8 cellular contexts compared by ENCODE assay signal in the genomic region with DNA sequence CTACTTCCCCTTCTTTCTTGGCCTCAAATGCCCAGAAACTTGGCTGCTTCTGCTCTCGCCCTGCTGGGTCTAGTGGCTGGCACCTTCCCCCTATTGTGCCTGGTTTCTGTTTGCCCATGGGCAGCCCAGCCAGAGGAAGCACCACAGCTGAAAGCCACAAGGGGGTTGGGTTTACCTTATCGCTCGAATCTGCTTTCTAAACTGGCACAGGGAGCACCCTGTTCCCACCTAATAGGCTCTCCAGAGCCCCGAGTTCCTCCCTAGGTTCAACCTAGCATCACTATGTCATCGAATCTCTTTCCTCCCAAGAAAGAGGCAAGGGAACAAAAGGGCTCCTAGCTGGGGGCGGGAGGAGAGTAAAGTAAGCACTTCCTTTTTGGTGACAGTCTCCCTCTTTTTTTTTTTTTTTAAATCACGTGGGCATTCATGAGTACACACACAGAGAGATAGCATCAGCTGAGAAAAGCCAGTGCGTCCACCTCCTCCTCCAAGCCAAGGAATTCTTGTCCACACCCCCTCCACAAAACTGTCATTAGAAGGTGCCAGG.
A peak's percentile ranks its signal among the peaks of the same experiment; 100 is the strongest.
DNase-seq lines count a peak whose midpoint lies in the region; ATAC-seq and TF ChIP-seq lines count a peak whose summit lies in the region.

No MANE protein-coding gene starts in this region.

- no peak overlapping the region for H2AFZ ChIP-seq in HCT116 (ENCODE audit: low read depth, low read length, poor library complexity, severe bottlenecking)

- intact Hi-C loops in HCT116 (cut with micrococcal nuclease): no loop called here
- intact Hi-C loops in left lung (cut with DNase I): no loop called here

- H3K9ac ChIP-seq in HCT116 (ENCODE audit: low read length): no peak overlapping the region
- H3K9ac ChIP-seq in adipocyte (ENCODE audit: low read length): no peak overlapping the region

- no peaks in the 10 kb centered on the region for H3K9me3 Mint-ChIP-seq in stimulated activated effector memory CD8-positive, alpha-beta T cell treated with anti-CD3 and anti-CD28 coated beads, Interleukin-12 subunit alpha, Interleukin-12 subunit beta, amount 100 ng/mL, for 72 hours

- no peak overlapping the region for H3K27ac ChIP-seq in HCT116 (ENCODE audit: low read depth, low read length)
- H3K27ac ChIP-seq in left lung: peak overlapping the region; percentile 46 to 78
- no peak overlapping the region for H3K27ac ChIP-seq in WERI-Rb-1

- no peak overlapping the region for H3K4me3 ChIP-seq in HCT116 (replicated peaks in 1 of 2; ENCODE audit: low read depth in 1 of 2, low read length in 2 of 2)
- H3K4me3 ChIP-seq in adipocyte (ENCODE audit: low read length): no peak overlapping the region
- peak overlapping the region in 1 of 2 donors; percentile 17 for H3K4me3 ChIP-seq in left lung
- H3K4me3 ChIP-seq in WERI-Rb-1 (ENCODE audit: low read depth, low read length): no peak overlapping the region

- CTCF ChIA-PET in HCT116 (lab: Charles Lee): no interaction called here

- TF ChIP-seq RAD21 in HCT116 (IDR thresholded peaks at IDR 0.05; ENCODE audit: low read depth): no peak

- H3K9me2 ChIP-seq in HCT116 (ENCODE audit: insufficient read depth): no peaks in the 10 kb centered on the region

- DNase-seq in HCT116 (ENCODE audit: low read depth, low spot score) (no peak), RPMI7951 (ENCODE audit: low read depth) (peak; percentile 61), adipocyte (ENCODE audit: low read depth) (peak; percentile 18), left lung (peak in 1 of 2 donors; percentile 70), DMS 273 (lab: John Stamatoyannopoulos, UW; ENCODE audit: unreplicated experiment) (no peak), WERI-Rb-1 (no peak)
- peak; percentile 7 to 56 for DNase-seq in stimulated activated effector memory CD8-positive, alpha-beta T cell treated with anti-CD3 and anti-CD28 coated beads, Interleukin-12 subunit alpha, Interleukin-12 subunit beta, amount 100 ng/mL, for 72 hours (ENCODE audit: low spot score in 2 of 2)

- H3K4me3 Mint-ChIP-seq in stimulated activated effector memory CD8-positive, alpha-beta T cell treated with anti-CD3 and anti-CD28 coated beads, Interleukin-12 subunit alpha, Interleukin-12 subunit beta, amount 100 ng/mL, for 72 hours: peak overlapping the region; percentile 71

- H3K36me3 Mint-ChIP-seq in stimulated activated effector memory CD8-positive, alpha-beta T cell treated with anti-CD3 and anti-CD28 coated beads, Interleukin-12 subunit alpha, Interleukin-12 subunit beta, amount 100 ng/mL, for 72 hours: no peaks in the 10 kb centered on the region

- H3K36me3 ChIP-seq in HCT116 (ENCODE audit: control insufficient read depth in 1 of 2, insufficient read depth in 2 of 2, low read length in 2 of 2) (no peaks in the 10 kb centered on the region), adipocyte (ENCODE audit: control insufficient read depth, insufficient read depth, low read length, severe bottlenecking) (no peaks in the 10 kb centered on the region), left lung (no peaks in the 10 kb centered on the region), WERI-Rb-1 (no peaks in the 10 kb centered on the region)

- no peaks in the 10 kb centered on the region for H3K27me3 ChIP-seq in HCT116 (ENCODE audit: insufficient read depth, low read length)
- peaks cover 35% of the 10 kb centered on the region for H3K27me3 ChIP-seq in adipocyte (replicated peaks; ENCODE audit: control insufficient read depth, insufficient read depth, low read length)
- H3K27me3 ChIP-seq in left lung: peaks cover 0 to 11% of the 10 kb centered on the region in 2 donors
- H3K27me3 ChIP-seq in WERI-Rb-1 (ENCODE audit: insufficient read depth, low read depth, severe bottlenecking): no peaks in the 10 kb centered on the region

- TF ChIP-seq CTCF in HCT116 (IDR thresholded peaks at IDR 0.05 in 2 of 3, conservative IDR thresholded peaks at IDR 0.05 in 1 of 3; ENCODE audit: borderline replicate concordance in 1 of 3, insufficient read depth in 1 of 3, low read depth in 2 of 3, low read length in 2 of 3) (no peak), left lung (IDR thresholded peaks at IDR 0.05) (no peak), WERI-Rb-1 (IDR thresholded peaks at IDR 0.05; ENCODE audit: low read depth, low read length) (no peak)

- H3K9me3 ChIP-seq in HCT116 (ENCODE audit: control insufficient read depth in 1 of 2, insufficient read depth in 1 of 2, low read depth in 1 of 2, low read length in 2 of 2): no peaks in the 10 kb centered on the region
- H3K9me3 ChIP-seq in adipocyte (ENCODE audit: control insufficient read depth, low read length): no peaks in the 10 kb centered on the region
- no peaks in the 10 kb centered on the region for H3K9me3 ChIP-seq in left lung
- no peaks in the 10 kb centered on the region for H3K9me3 ChIP-seq in WERI-Rb-1 (ENCODE audit: severe bottlenecking)

- no peaks in the 10 kb centered on the region; the same call in 1 of the 2 replicates for H3K79me2 ChIP-seq in HCT116 (ENCODE audit: insufficient read depth, low read length)

- no peak for TF ChIP-seq POLR2A in HCT116 (IDR thresholded peaks at IDR 0.05; ENCODE audit: borderline replicate concordance, extremely low read depth, insufficient read depth, insufficient read length)

- POLR2A ChIA-PET in HCT116 (lab: Charles Lee): interaction anchor here (1.4 to 1.5 kb wide), 2 partner anchors 27 to 70 kb away, joined by 3 read pairs; no protein-coding TSS in a partner anchor

- ATAC-seq in HCT116: no peak
- peak; percentile 81 for ATAC-seq in left lung
- ATAC-seq in stimulated activated effector memory CD8-positive, alpha-beta T cell treated with anti-CD3 and anti-CD28 coated beads, Interleukin-12 subunit alpha, Interleukin-12 subunit beta, amount 100 ng/mL, for 72 hours: peak; percentile 85
- ATAC-seq in GM19035 (IDR thresholded peaks at IDR 0.05; ENCODE audit: unreplicated experiment): no peak

- H4K20me1 ChIP-seq in HCT116 (ENCODE audit: insufficient read depth): no peaks in the 10 kb centered on the region

- H3K4me1 ChIP-seq in HCT116 (ENCODE audit: control insufficient read depth in 1 of 2, insufficient read depth in 2 of 2, low read length in 2 of 2): peaks cover 21 to 33% of the 10 kb centered on the region in 2 experiments
- H3K4me1 ChIP-seq in adipocyte (ENCODE audit: control insufficient read depth, insufficient read depth, low read length): peaks cover 5% of the 10 kb centered on the region
- H3K4me1 ChIP-seq in left lung: peaks cover 14 to 22% of the 10 kb centered on the region in 2 donors

- peak overlapping the region; percentile 63; the same call in 1 of the 2 replicates for H3K4me2 ChIP-seq in HCT116 (ENCODE audit: low read length)

- H3K27ac Mint-ChIP-seq in stimulated activated effector memory CD8-positive, alpha-beta T cell treated with anti-CD3 and anti-CD28 coated beads, Interleukin-12 subunit alpha, Interleukin-12 subunit beta, amount 100 ng/mL, for 72 hours: peak overlapping the region; percentile 94

- BruUV-seq in HCT116 (replicated peaks; lab: Mats Ljungman, UMichigan): no TSS peak

- RAD21 ChIA-PET in HCT116 (lab: Charles Lee; ENCODE audit: low non-redundant PET in 1 of 2, low total read pairs in 2 of 2, uncharacterized antibody in 2 of 2, unreplicated experiment in 2 of 2): interaction anchor here in 1 of 2 experiments (0.7 kb wide), 1 partner anchor 9 kb away, joined by 3 read pairs; no protein-coding TSS in a partner anchor

- peaks cover 30% of the 10 kb centered on the region for H3K4me1 Mint-ChIP-seq in stimulated activated effector memory CD8-positive, alpha-beta T cell treated with anti-CD3 and anti-CD28 coated beads, Interleukin-12 subunit alpha, Interleukin-12 subunit beta, amount 100 ng/mL, for 72 hours

TF ChIP-seq in HCT116, 20 proteins besides CTCF, POLR2A, EP300 and RAD21:
- TF ChIP-seq ELF1 (IDR thresholded peaks at IDR 0.05; ENCODE audit: borderline replicate concordance, low read depth): no peak
- TF ChIP-seq ZNF274 (IDR thresholded peaks at IDR 0.05; ENCODE audit: low read depth, low read length): no peak
- no peak for TF ChIP-seq CBX3 (IDR thresholded peaks at IDR 0.05; ENCODE audit: low read depth)
- TF ChIP-seq, protein P1, sequence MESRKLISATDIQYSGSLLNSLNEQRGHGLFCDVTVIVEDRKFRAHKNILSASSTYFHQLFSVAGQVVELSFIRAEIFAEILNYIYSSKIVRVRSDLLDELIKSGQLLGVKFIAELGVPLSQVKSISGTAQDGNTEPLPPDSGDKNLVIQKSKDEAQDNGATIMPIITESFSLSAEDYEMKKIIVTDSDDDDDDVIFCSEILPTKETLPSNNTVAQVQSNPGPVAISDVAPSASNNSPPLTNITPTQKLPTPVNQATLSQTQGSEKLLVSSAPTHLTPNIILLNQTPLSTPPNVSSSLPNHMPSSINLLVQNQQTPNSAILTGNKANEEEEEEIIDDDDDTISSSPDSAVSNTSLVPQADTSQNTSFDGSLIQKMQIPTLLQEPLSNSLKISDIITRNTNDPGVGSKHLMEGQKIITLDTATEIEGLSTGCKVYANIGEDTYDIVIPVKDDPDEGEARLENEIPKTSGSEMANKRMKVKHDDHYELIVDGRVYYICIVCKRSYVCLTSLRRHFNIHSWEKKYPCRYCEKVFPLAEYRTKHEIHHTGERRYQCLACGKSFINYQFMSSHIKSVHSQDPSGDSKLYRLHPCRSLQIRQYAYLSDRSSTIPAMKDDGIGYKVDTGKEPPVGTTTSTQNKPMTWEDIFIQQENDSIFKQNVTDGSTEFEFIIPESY (IDR thresholded peaks at IDR 0.05; ENCODE audit: extremely low read depth, insufficient replicate concordance, low read length): no peak
- no peak for TF ChIP-seq EZH2phosphoT487 (IDR thresholded peaks at IDR 0.05; ENCODE audit: borderline replicate concordance)
TF ChIP-seq in HCT116: peak in this region for 0.

Comparison
In these comparisons a context has a peak if more than half of its experiments do, and no peak if none do; other contexts are left out.
1. ATAC-seq: peak in left lung (single experiment) and stimulated activated effector memory CD8-positive, alpha-beta T cell treated with anti-CD3 and anti-CD28 coated beads, Interleukin-12 subunit alpha, Interleukin-12 subunit beta, amount 100 ng/mL, for 72 hours (single experiment); none in HCT116 (single experiment) and GM19035 (single experiment).
2. DNase-seq: peak in RPMI7951 (single experiment), adipocyte (single experiment) and stimulated activated effector memory CD8-positive, alpha-beta T cell treated with anti-CD3 and anti-CD28 coated beads, Interleukin-12 subunit alpha, Interleukin-12 subunit beta, amount 100 ng/mL, for 72 hours (2 of 2); none in HCT116 (single experiment), DMS 273 (single experiment) and WERI-Rb-1 (single experiment).
3. H3K27ac ChIP-seq: peak in left lung (2 of 2); none in HCT116 (single experiment) and WERI-Rb-1 (single experiment).